Comparison of ENCODE assay signal across 17 cellular contexts in genomic region chr14:45082420-45082819, GRCh38. TPM values are rescaled to one million over a fixed set of nuclear protein-coding genes. Genes with fewer than 3 reads are reported as not detected.
DNase-seq lines count a peak whose midpoint lies in the region; ATAC-seq, FAIRE-seq and TF ChIP-seq lines count a peak whose summit lies in the region.
"Had no signal": no experiment of that assay in that cellular context is flagged by ENCODE, and none has a peak within 500 bp of the region (broad histone marks: within the 10 kb centered on the region; RNA-seq: fewer than 3 reads in every experiment).

No MANE protein-coding gene starts in this region.

- 91% methylated on average over 2 of the region's 2 CpGs for WGBS in smooth muscle cell (ENCODE audit: low lambda C conversion rate)

- no peak for TF ChIP-seq CTCF in smooth muscle cell (IDR thresholded peaks at IDR 0.05; ENCODE audit: borderline replicate concordance, insufficient read depth, poor library complexity, severe bottlenecking)

- H3K4me1 ChIP-seq in smooth muscle cell (ENCODE audit: low read depth), result peaks cover 13% of the 10 kb centered on the region

- H3K4me3 ChIP-seq in smooth muscle cell, result no peak overlapping the region
- H3K4me3 ChIP-seq: esophagus squamous epithelium, lower lobe of right lung, MG63, upper lobe of right lung had no signal

- DNase-seq in activated naive CD8-positive, alpha-beta T cell treated with anti-CD3 and anti-CD28 coated beads, Interleukin-2, amount 50 U/mL, for 24 hours, result no peak
- DNase-seq in T-helper 17 cell (no peak), immature natural killer cell (no peak), smooth muscle cell (lab: John Stamatoyannopoulos, UW; ENCODE audit: unreplicated experiment) (no peak), NCI-H2081 treated with DMSO at 0.1 percent for 48 hours (lab: John Stamatoyannopoulos, UW) (no peak), HTR-8/SVneo (ENCODE audit: insufficient read length, low spot score) (no peak)
- no peak for DNase-seq in effector CD8-positive, alpha-beta T cell (lab: John Stamatoyannopoulos, UW)
- DNase-seq: activated CD4-positive, CD25-positive, alpha-beta regulatory T cell treated with anti-CD3 and anti-CD28 coated beads, Interleukin-2, amount 50 U/mL, for 72 hours; esophagus squamous epithelium; lower lobe of right lung; MG63; NCI-H1694; SHP77; stomach; upper lobe of right lung had no signal

- FAIRE-seq in HTR-8/SVneo (lab: Jason Lieb, UNC), result no peak

- peaks cover 37% of the 10 kb centered on the region for H3K4me1 Mint-ChIP-seq in activated naive CD8-positive, alpha-beta T cell (ENCODE audit: low read depth)
- peaks cover 34% of the 10 kb centered on the region for H3K4me1 Mint-ChIP-seq in activated naive CD8-positive, alpha-beta T cell treated with anti-CD3 and anti-CD28 coated beads, Interleukin-2, amount 50 U/mL, for 24 hours
- H3K4me1 Mint-ChIP-seq in T-helper 17 cell, result peaks cover 30% of the 10 kb centered on the region
- peaks cover 36 to 45% of the 10 kb centered on the region in 2 donors for H3K4me1 Mint-ChIP-seq in immature natural killer cell

- peak overlapping the region; percentile 59 for H3K4me3 Mint-ChIP-seq in activated naive CD8-positive, alpha-beta T cell
- H3K4me3 Mint-ChIP-seq in activated naive CD8-positive, alpha-beta T cell treated with anti-CD3 and anti-CD28 coated beads, Interleukin-2, amount 50 U/mL, for 24 hours, result no peak overlapping the region
- peak overlapping the region; percentile 47 for H3K4me3 Mint-ChIP-seq in T-helper 17 cell
- H3K4me3 Mint-ChIP-seq in immature natural killer cell, result peak overlapping the region; percentile 0 to 95 (median 24)
- H3K4me3 Mint-ChIP-seq: dendritic cell treated with granulocyte-macrophage colony-stimulating factor and Interleukin-4, amounts not matched to agents 40 ng/mL and 50 ng/mL, for 4 days had no signal

- H3K27ac ChIP-seq in smooth muscle cell (ENCODE audit: low read depth), result no peak overlapping the region
- H3K27ac ChIP-seq: esophagus squamous epithelium, lower lobe of right lung, stomach, upper lobe of right lung had no signal

- H3K27ac Mint-ChIP-seq in activated naive CD8-positive, alpha-beta T cell, result peak overlapping the region; percentile 38
- H3K27ac Mint-ChIP-seq in activated naive CD8-positive, alpha-beta T cell treated with anti-CD3 and anti-CD28 coated beads, Interleukin-2, amount 50 U/mL, for 24 hours, result no peak overlapping the region
- H3K27ac Mint-ChIP-seq in T-helper 17 cell (no peak overlapping the region), immature natural killer cell (peak overlapping the region in 3 of 6 donors; percentile 8 to 69 (median 29))

- H4K20me1 ChIP-seq in smooth muscle cell (ENCODE audit: low read depth), result peaks cover 27% of the 10 kb centered on the region

- no peaks in the 10 kb centered on the region for H3K9me3 Mint-ChIP-seq in activated naive CD8-positive, alpha-beta T cell (ENCODE audit: low read depth)
- no peaks in the 10 kb centered on the region for H3K9me3 Mint-ChIP-seq in activated naive CD8-positive, alpha-beta T cell treated with anti-CD3 and anti-CD28 coated beads, Interleukin-2, amount 50 U/mL, for 24 hours
- no peaks in the 10 kb centered on the region for H3K9me3 Mint-ChIP-seq in immature natural killer cell
- H3K9me3 Mint-ChIP-seq: dendritic cell treated with granulocyte-macrophage colony-stimulating factor and Interleukin-4, amounts not matched to agents 40 ng/mL and 50 ng/mL, for 4 days had no signal

- H3F3A ChIP-seq in smooth muscle cell (ENCODE audit: low read depth), result peaks cover 5% of the 10 kb centered on the region

- peaks cover 7% of the 10 kb centered on the region for H3K36me3 Mint-ChIP-seq in activated naive CD8-positive, alpha-beta T cell
- H3K36me3 Mint-ChIP-seq in activated naive CD8-positive, alpha-beta T cell treated with anti-CD3 and anti-CD28 coated beads, Interleukin-2, amount 50 U/mL, for 24 hours (ENCODE audit: low read depth), result peaks cover 22% of the 10 kb centered on the region
- H3K36me3 Mint-ChIP-seq in T-helper 17 cell (ENCODE audit: low read depth), result peaks cover 2% of the 10 kb centered on the region
- H3K36me3 Mint-ChIP-seq in immature natural killer cell, result peaks cover 0 to 4% (median 0%) of the 10 kb centered on the region in 3 donors

- H3K9me3 ChIP-seq in T-helper 17 cell (ENCODE audit: control insufficient read depth, low read length, poor library complexity, severe bottlenecking) (no peaks in the 10 kb centered on the region), smooth muscle cell (replicated peaks; ENCODE audit: low read depth) (no peaks in the 10 kb centered on the region)
- H3K9me3 ChIP-seq: esophagus squamous epithelium, lower lobe of right lung, MG63, stomach, upper lobe of right lung had no signal

- H3K79me2 ChIP-seq in smooth muscle cell (ENCODE audit: low read depth), result peaks cover 35% of the 10 kb centered on the region

- H3K27me3 Mint-ChIP-seq in activated naive CD8-positive, alpha-beta T cell, result no peaks in the 10 kb centered on the region
- H3K27me3 Mint-ChIP-seq in activated naive CD8-positive, alpha-beta T cell treated with anti-CD3 and anti-CD28 coated beads, Interleukin-2, amount 50 U/mL, for 24 hours, result no peaks in the 10 kb centered on the region
- H3K27me3 Mint-ChIP-seq in T-helper 17 cell (no peaks in the 10 kb centered on the region), immature natural killer cell (ENCODE audit: low read depth in 3 of 3) (peaks cover 2 to 12% (median 9%) of the 10 kb centered on the region in 3 donors)

- H2AFZ ChIP-seq in smooth muscle cell (ENCODE audit: low read depth), result peak overlapping the region; percentile 100

- H3K36me3 ChIP-seq in smooth muscle cell (ENCODE audit: low read depth), result no peaks in the 10 kb centered on the region
- H3K36me3 ChIP-seq: esophagus squamous epithelium, lower lobe of right lung, MG63, stomach, upper lobe of right lung had no signal

- no peak overlapping the region for H3K4me2 ChIP-seq in smooth muscle cell

- H3K9ac ChIP-seq in smooth muscle cell (ENCODE audit: low read depth), result no peak overlapping the region

- H3K27me3 ChIP-seq in smooth muscle cell (ENCODE audit: low read depth), result no peaks in the 10 kb centered on the region
- H3K27me3 ChIP-seq: esophagus squamous epithelium, MG63, stomach, upper lobe of right lung had no signal

- ATAC-seq in activated naive CD8-positive, alpha-beta T cell treated with anti-CD3 and anti-CD28 coated beads, Interleukin-2, amount 50 U/mL, for 24 hours, result no peak
- ATAC-seq in T-helper 17 cell, result no peak
- ATAC-seq: lower lobe of right lung, upper lobe of right lung had no signal

RNA-seq across cellular contexts. Expression of gene PRPF39, which starts 1.5 kb away (rescaled TPM):
- 10 to 100 TPM; 62.7 to 65.5 TPM for total RNA-seq in T-helper 17 cell
- polyA plus RNA-seq in immature natural killer cell, result 10 to 100 TPM in 2 of 3 donors, 1 to 10 TPM in 1; 6.4 to 12.5 (median 12.1) TPM
- 28.0 and 35.5 TPM in 2 replicates for total RNA-seq in smooth muscle cell
- 12.7 and 18.9 TPM in 2 replicates for polyA plus RNA-seq in smooth muscle cell

RNA-seq across cellular contexts. Expression of gene FKBP3, which starts 51.9 kb away (rescaled TPM):
- total RNA-seq in T-helper 17 cell (10 to 100 TPM; 30.1 to 31.4 TPM), smooth muscle cell (43.9 and 77.7 TPM in 2 replicates)
- polyA plus RNA-seq in immature natural killer cell (10 to 100 TPM; 53.3 to 94.0 (median 60.3) TPM), smooth muscle cell (122 and 123 TPM in 2 replicates)

RNA-seq across cellular contexts. Expression of gene FANCM, which starts 53.3 kb away (rescaled TPM):
- total RNA-seq in T-helper 17 cell (1 to 10 TPM; 7.9 to 8.9 TPM), smooth muscle cell (4.3 and 5.5 TPM in 2 replicates)
- polyA plus RNA-seq in immature natural killer cell (1 to 10 TPM; 1.9 to 6.9 (median 3.2) TPM), smooth muscle cell (1.1 and 1.7 TPM in 2 replicates)
